ENCODE assay signal across 1 cellular context in genomic region chr16:54268766-54269165, GRCh38.
TF ChIP-seq lines count a peak whose summit lies in the region.

No MANE protein-coding gene starts in this region.

TF ChIP-seq in H1, 55 proteins besides CTCF, POLR2A, EP300 and RAD21 (continued from another document):
- no peak for TF ChIP-seq USF2 (IDR thresholded peaks at IDR 0.05; ENCODE audit: low read length)
- no peak for TF ChIP-seq E2F6 (IDR thresholded peaks at IDR 0.05)
- TF ChIP-seq HDAC6 (IDR thresholded peaks at IDR 0.05; ENCODE audit: low read depth, low read length): no peak
- no peak for TF ChIP-seq GABPA (IDR thresholded peaks at IDR 0.05; ENCODE audit: borderline replicate concordance, insufficient read depth, low read length)
- no peak for TF ChIP-seq RBBP5 (IDR thresholded peaks at IDR 0.05; ENCODE audit: borderline replicate concordance, low read depth, low read length)
- TF ChIP-seq JUN (IDR thresholded peaks at IDR 0.05; ENCODE audit: low read depth, low read length): no peak
- TF ChIP-seq BRCA1 (IDR thresholded peaks at IDR 0.05; ENCODE audit: low read depth, low read length): no peak
- TF ChIP-seq SP4 (IDR thresholded peaks at IDR 0.05; ENCODE audit: low read length): no peak
- TF ChIP-seq NRF1 (IDR thresholded peaks at IDR 0.05; ENCODE audit: low read depth, low read length): no peak
- no peak for TF ChIP-seq TCF12 (IDR thresholded peaks at IDR 0.05; ENCODE audit: low read depth, low read length)
